12 cellular contexts compared by ENCODE assay signal in the genomic region with DNA sequence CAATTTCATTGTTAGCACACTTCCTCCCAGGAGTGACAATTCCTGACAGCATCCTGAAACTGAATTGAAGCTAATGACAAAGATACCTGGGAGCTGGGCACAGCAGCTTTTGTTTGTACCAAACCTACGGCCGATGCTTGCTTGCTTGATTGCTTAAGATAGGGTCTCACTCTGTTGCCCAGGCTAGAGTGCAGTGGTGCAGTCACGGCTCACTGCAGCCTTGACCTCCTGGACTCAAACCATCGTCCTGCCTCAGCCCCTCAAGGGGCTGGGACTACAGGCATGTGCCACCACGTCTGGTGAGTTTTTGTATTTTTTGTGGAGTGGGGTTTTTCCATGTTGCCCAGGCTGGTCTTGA.
A peak's percentile ranks its signal among the peaks of the same experiment; 100 is the strongest.
DNase-seq lines count a peak whose midpoint lies in the region; ATAC-seq and TF ChIP-seq lines count a peak whose summit lies in the region.
"Had no signal": no experiment of that assay in that cellular context is flagged by ENCODE, and none has a peak within 500 bp of the region (broad histone marks: within the 10 kb centered on the region; RNA-seq: fewer than 3 reads in every experiment).

No MANE protein-coding gene starts in this region.

- H3K27ac ChIP-seq in left ventricle myocardium inferior (replicated peaks) = no peak overlapping the region
- H3K27ac ChIP-seq: hepatocyte, tibial nerve had no signal

- no peaks in the 10 kb centered on the region for H3K36me3 ChIP-seq in left ventricle myocardium inferior
- H3K36me3 ChIP-seq: tibial nerve had no signal

- peak; percentile 29 for ATAC-seq in GM18499 (IDR thresholded peaks at IDR 0.05; ENCODE audit: insufficient read depth, unreplicated experiment)
- ATAC-seq in GM21360 (IDR thresholded peaks at IDR 0.05; ENCODE audit: unreplicated experiment) = peak; percentile 17
- ATAC-seq in HG02938 (IDR thresholded peaks at IDR 0.05; ENCODE audit: unreplicated experiment) = peak; percentile 34
- peak; percentile 13 for ATAC-seq in HG03565 (IDR thresholded peaks at IDR 0.05; ENCODE audit: unreplicated experiment)
- no peak for ATAC-seq in esophagus mucosa

- H3K27me3 ChIP-seq in left ventricle myocardium inferior (ENCODE audit: low read depth) = no peaks in the 10 kb centered on the region
- H3K27me3 ChIP-seq: hepatocyte, tibial nerve had no signal

- intact Hi-C loops in left ventricle myocardium inferior (cut with micrococcal nuclease) = no loop called here

- DNase-seq in activated CD4-positive, alpha-beta T cell treated with anti-CD3 and anti-CD28 coated beads for 48 hours = no peak
- no peak for DNase-seq in RPMI8226
- no peak for DNase-seq in left ventricle myocardium inferior
- DNase-seq: activated CD4-positive, alpha-beta T cell treated with anti-CD3 and anti-CD28 coated beads, Interleukin-2, amount 50 U/mL, for 48 hours had no signal

- no peak overlapping the region for H3K4me3 ChIP-seq in left ventricle myocardium inferior
- H3K4me3 ChIP-seq: GM23338, hepatocyte, tibial nerve had no signal

- H3K4me1 ChIP-seq in left ventricle myocardium inferior = peaks cover 10% of the 10 kb centered on the region
- H3K4me1 ChIP-seq: tibial nerve had no signal

- no peak for TF ChIP-seq CTCF in left ventricle myocardium inferior (IDR thresholded peaks at IDR 0.05; ENCODE audit: borderline replicate concordance)

- no peaks in the 10 kb centered on the region for H3K9me3 ChIP-seq in left ventricle myocardium inferior (replicated peaks)
- H3K9me3 ChIP-seq: tibial nerve had no signal
